8 cellular contexts compared by ENCODE assay signal in the genomic region with DNA sequence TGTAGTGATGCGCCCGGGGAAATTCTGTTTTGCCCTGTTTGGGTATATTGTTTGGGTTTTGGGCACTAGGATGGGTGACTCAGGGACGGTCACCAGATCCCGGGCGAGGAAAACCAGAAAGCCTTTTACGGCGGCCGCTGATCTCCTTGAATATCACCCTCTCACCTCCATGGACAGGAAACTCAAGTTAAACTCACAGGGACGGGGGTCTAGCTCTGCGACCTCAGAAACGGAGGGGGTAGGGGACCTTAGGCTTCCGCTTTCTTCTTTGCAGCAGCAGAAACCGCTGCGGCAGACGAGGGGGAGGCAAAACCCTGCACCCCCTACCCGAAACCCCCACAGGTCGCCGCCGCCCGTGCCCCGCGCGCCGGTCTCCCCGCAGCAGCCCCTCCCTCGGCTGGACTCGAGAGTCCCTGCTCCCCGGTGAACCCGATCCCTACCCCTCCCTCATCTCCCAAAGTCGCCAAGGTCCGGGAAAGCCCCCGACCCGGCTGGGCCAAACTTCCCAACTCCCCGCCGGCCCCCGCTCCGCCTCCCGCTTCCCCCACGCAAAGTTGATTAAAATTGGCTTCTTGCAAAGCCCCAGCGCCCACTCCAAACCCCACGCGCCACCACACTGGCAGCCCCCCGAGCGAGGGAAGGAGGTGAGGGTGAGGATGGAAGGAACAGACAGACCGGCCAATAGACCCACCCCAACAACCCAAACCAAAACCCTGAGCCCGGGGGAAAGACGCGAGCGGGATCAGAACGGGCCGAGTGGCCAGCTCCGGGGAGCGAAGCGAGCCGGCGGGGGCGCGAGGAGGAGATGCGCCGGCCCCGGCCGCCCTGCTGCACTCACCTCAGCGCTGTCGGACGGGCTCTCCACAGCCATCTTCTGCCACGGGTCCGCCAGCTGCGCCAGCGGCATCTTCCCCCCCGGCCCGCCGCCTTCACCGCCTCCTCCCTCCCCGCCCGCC. TPM values are rescaled to one million over a fixed set of nuclear protein-coding genes. Genes with fewer than 3 reads are reported as not detected.
A peak's percentile ranks its signal among the peaks of the same experiment; 100 is the strongest.
DNase-seq lines count a peak whose midpoint lies in the region; ATAC-seq and TF ChIP-seq lines count a peak whose summit lies in the region.

No MANE protein-coding gene starts in this region.

- intact Hi-C loops in CD4-positive, alpha-beta memory T cell (cut with micrococcal nuclease) = loop anchor here (5.0 kb wide), 1 partner anchor 124 kb away; the partner anchor contains the start of gene EIF1AX
- intact Hi-C loops in mucosa of descending colon (cut with DNase I, micrococcal nuclease) = no loop called here

- H3K9ac ChIP-seq in HUES6 (ENCODE audit: low read length) (peak overlapping the region; percentile 78), endodermal cell (ENCODE audit: extremely low read depth, low read length, poor library complexity, severe bottlenecking) (peak overlapping the region; percentile 73)

- no peaks in the 10 kb centered on the region for H3K9me3 Mint-ChIP-seq in CD4-positive, alpha-beta memory T cell
- peaks cover 21% of the 10 kb centered on the region for H3K9me3 Mint-ChIP-seq in endodermal cell

- peak overlapping the region; percentile 87 to 98 (median 96) for H3K4me3 Mint-ChIP-seq in CD4-positive, alpha-beta memory T cell
- H3K4me3 Mint-ChIP-seq in endodermal cell = peak overlapping the region; percentile 77

- H3K36me3 Mint-ChIP-seq in CD4-positive, alpha-beta memory T cell = peaks cover 3 to 19% of the 10 kb centered on the region in 2 donors
- no peaks in the 10 kb centered on the region for H3K36me3 Mint-ChIP-seq in endodermal cell (ENCODE audit: low read depth)

- no peak for TF ChIP-seq EP300 in tibial nerve (IDR thresholded peaks at IDR 0.05)

- POLR2A ChIA-PET in CD4-positive, alpha-beta memory T cell (lab: Charles Lee; ENCODE audit: partially characterized antibody) = interaction anchor here (0.6 to 5.1 kb wide), 10 partner anchors 9 to 173 kb away, joined by 3 to 47 read pairs (median 4); partner anchors contain the start of gene EIF1AX

- peak; percentile 18 to 50 (median 26) for DNase-seq in CD4-positive, alpha-beta memory T cell
- DNase-seq in activated CD4-positive, alpha-beta T cell treated with anti-CD3 and anti-CD28 coated beads, Interleukin-2, amount 50 U/mL, for 24 hours (ENCODE audit: low read depth in 1 of 2, low spot score in 1 of 2) = peak; percentile 1 to 10
- DNase-seq in endodermal cell = peak; percentile 61
- peak; percentile 29 to 59 (median 55) for DNase-seq in mucosa of descending colon
- DNase-seq in tibial nerve (ENCODE audit: low spot score in 2 of 2) = peak in 1 of 2 donors; percentile 4
- DNase-seq in T1000 (lab: John Stamatoyannopoulos, UW) = no peak

- H3K9me3 ChIP-seq in CD4-positive, alpha-beta memory T cell (ENCODE audit: control insufficient read depth in 1 of 2, low read length in 2 of 2) = no peaks in the 10 kb centered on the region
- H3K9me3 ChIP-seq in HUES6 (ENCODE audit: control insufficient read depth, insufficient read depth, low read depth, low read length) (no peaks in the 10 kb centered on the region), endodermal cell (ENCODE audit: control insufficient read depth, low read length) (no peaks in the 10 kb centered on the region), mucosa of descending colon (no peaks in the 10 kb centered on the region), tibial nerve (no peaks in the 10 kb centered on the region)

- H3K27me3 Mint-ChIP-seq in CD4-positive, alpha-beta memory T cell = no peaks in the 10 kb centered on the region
- H3K27me3 Mint-ChIP-seq in endodermal cell (ENCODE audit: insufficient read depth) = peaks cover 31% of the 10 kb centered on the region

- peak overlapping the region; percentile 69 to 86 for H3K4me3 ChIP-seq in CD4-positive, alpha-beta memory T cell (ENCODE audit: low read length in 2 of 2)
- H3K4me3 ChIP-seq in HUES6 (ENCODE audit: low read depth, low read length) = peak overlapping the region; percentile 86
- H3K4me3 ChIP-seq in endodermal cell (ENCODE audit: low read length) = peak overlapping the region; percentile 91
- peak overlapping the region; percentile 46 for H3K4me3 ChIP-seq in mucosa of descending colon
- H3K4me3 ChIP-seq in tibial nerve = peak overlapping the region; percentile 37 to 74 (median 50)

- peak overlapping the region; percentile 93 to 97 (median 97) for H3K27ac Mint-ChIP-seq in CD4-positive, alpha-beta memory T cell
- H3K27ac Mint-ChIP-seq in endodermal cell = peak overlapping the region; percentile 91

- TF ChIP-seq POLR2A in tibial nerve (IDR thresholded peaks at IDR 0.05) = no peak

- no peaks in the 10 kb centered on the region for H3K27me3 ChIP-seq in CD4-positive, alpha-beta memory T cell (ENCODE audit: insufficient read depth, low read length)
- H3K27me3 ChIP-seq in HUES6 (ENCODE audit: control insufficient read depth, insufficient read depth, low read length) (peaks cover 42% of the 10 kb centered on the region), endodermal cell (ENCODE audit: control insufficient read depth, insufficient read depth, low read length, poor library complexity, severe bottlenecking) (peaks cover 8% of the 10 kb centered on the region), tibial nerve (peaks cover 0 to 7% of the 10 kb centered on the region in 2 donors)

- peak; percentile 15 for ATAC-seq in GM21381 (IDR thresholded peaks at IDR 0.05; ENCODE audit: unreplicated experiment)
- ATAC-seq in mucosa of descending colon = peak; percentile 1

- no peaks in the 10 kb centered on the region for H3K36me3 ChIP-seq in CD4-positive, alpha-beta memory T cell (ENCODE audit: insufficient read depth, low read length)
- H3K36me3 ChIP-seq in HUES6 (ENCODE audit: control insufficient read depth, insufficient read depth, low read length) (no peaks in the 10 kb centered on the region), endodermal cell (ENCODE audit: control insufficient read depth, insufficient read depth, low read length) (no peaks in the 10 kb centered on the region), mucosa of descending colon (ENCODE audit: low read depth) (no peaks in the 10 kb centered on the region), tibial nerve (no peaks in the 10 kb centered on the region)

- CTCF ChIA-PET in CD4-positive, alpha-beta memory T cell (lab: Charles Lee; ENCODE audit: partially characterized antibody) = interaction anchor here (2.2 kb wide), 1 partner anchor 12 kb away, joined by 5 read pairs; no protein-coding TSS in a partner anchor

- 0% methylated on average over 56 of the region's 75 CpGs; no CpG with 5 or more reads in 1 of the 2 experiments for WGBS in endodermal cell (ENCODE audit: insufficient coverage in 1 of 2, insufficient read length in 1 of 2), 2 experiments
- 40% methylated on average over 49 of the region's 75 CpGs; no CpG with 5 or more reads in 1 of the 2 donors for WGBS in tibial nerve, 2 donors

- H3K4me1 Mint-ChIP-seq in CD4-positive, alpha-beta memory T cell = peaks cover 12 to 27% (median 15%) of the 10 kb centered on the region in 4 donors
- H3K4me1 Mint-ChIP-seq in endodermal cell = peaks cover 3% of the 10 kb centered on the region

- H3K27ac ChIP-seq in CD4-positive, alpha-beta memory T cell (ENCODE audit: low read depth, low read length) = peak overlapping the region; percentile 87
- H3K27ac ChIP-seq in HUES6 (ENCODE audit: low read depth, low read length) (no peak overlapping the region; the same call in 1 of the 2 replicates), endodermal cell (ENCODE audit: low read depth, low read length) (peak overlapping the region; percentile 16), tibial nerve (peak overlapping the region; percentile 4 to 93 (median 88))

- TF ChIP-seq CTCF in endodermal cell (conservative IDR thresholded peaks at IDR 0.05) (no peak), mucosa of descending colon (IDR thresholded peaks at IDR 0.05) (no peak), tibial nerve (IDR thresholded peaks at IDR 0.05) (no peak)

- peaks cover 31% of the 10 kb centered on the region for H3K4me1 ChIP-seq in CD4-positive, alpha-beta memory T cell (ENCODE audit: insufficient read depth, low read length)
- H3K4me1 ChIP-seq in HUES6 (ENCODE audit: control insufficient read depth, insufficient read depth, low read length) = peaks cover 9% of the 10 kb centered on the region
- H3K4me1 ChIP-seq in endodermal cell (ENCODE audit: control insufficient read depth, insufficient read depth, low read length) = no peaks in the 10 kb centered on the region
- H3K4me1 ChIP-seq in mucosa of descending colon (ENCODE audit: low read depth) = peaks cover 3% of the 10 kb centered on the region
- peaks cover 0 to 21% (median 4%) of the 10 kb centered on the region in 4 donors for H3K4me1 ChIP-seq in tibial nerve

RNA-seq across cellular contexts. Expression of gene RPS6KA3, which starts 0.7 kb away (rescaled TPM):
- 100 to 1,000 TPM; 130 to 139 TPM for total RNA-seq in CD4-positive, alpha-beta memory T cell
- 10 to 100 TPM; 39.7 to 68.1 TPM for polyA plus RNA-seq in CD4-positive, alpha-beta memory T cell
- total RNA-seq in endodermal cell (10 to 100 TPM; 13.9 to 20.5 TPM), mucosa of descending colon (10 to 100 TPM; 73.6 to 80.1 (median 73.9) TPM), tibial nerve (10 to 100 TPM; 22.0 to 33.9 (median 32.6) TPM)
- polyA plus RNA-seq in endodermal cell (2013, experiment 1 of 2) = 19.4 TPM
- 19.4 TPM for polyA plus RNA-seq in endodermal cell (2013, experiment 2 of 2)
